8 cellular contexts compared by ENCODE assay signal in the genomic region with DNA sequence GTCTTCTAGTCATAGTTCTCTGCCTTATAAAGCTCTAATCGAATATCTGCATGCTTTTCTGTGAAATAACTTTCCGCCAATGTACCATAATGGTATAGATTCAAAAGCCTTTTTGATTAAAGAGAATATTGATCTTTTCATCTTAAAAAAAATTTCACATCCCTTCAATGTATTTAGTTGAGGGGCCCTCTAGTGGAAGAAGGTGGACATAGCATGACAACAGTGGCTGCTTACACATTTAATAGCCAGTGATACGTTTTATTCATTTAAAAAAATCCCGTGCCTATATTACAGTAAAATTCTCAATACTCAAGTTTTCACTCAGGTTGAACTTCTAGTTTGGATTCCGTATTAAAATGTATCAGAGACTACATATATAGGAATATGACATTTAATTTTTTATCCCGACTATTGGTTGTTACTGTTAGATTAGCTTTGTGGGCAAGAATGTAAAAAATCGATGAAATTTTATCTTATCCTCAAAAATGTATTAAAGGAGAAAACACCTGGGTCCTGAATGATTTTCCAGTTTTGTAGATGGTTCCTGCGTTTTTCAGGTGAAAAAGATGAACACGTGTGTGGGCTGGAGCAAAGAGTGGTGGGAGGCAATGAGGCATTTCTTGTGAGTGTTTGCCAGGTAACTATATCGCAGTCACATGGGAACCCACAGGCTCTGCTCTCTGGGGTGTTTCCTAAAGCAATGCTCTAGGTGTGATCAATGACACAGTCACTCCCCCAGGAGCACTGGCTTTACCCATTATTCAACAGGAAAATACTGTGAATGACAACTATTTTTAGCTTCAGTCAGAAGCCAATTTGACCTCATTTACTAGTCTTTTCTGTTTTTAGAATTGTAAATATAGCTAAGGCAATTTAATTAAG. TPM values are rescaled to one million over a fixed set of nuclear protein-coding genes. Genes with fewer than 3 reads are reported as not detected.
A peak's percentile ranks its signal among the peaks of the same experiment; 100 is the strongest.
DNase-seq lines count a peak whose midpoint lies in the region; ATAC-seq and TF ChIP-seq lines count a peak whose summit lies in the region.

No MANE protein-coding gene starts in this region.

- no peak overlapping the region for H3K4me3 Mint-ChIP-seq in activated CD4-positive, alpha-beta T cell treated with anti-CD3 and anti-CD28 coated beads, Interleukin-2, amount 10 ng/mL, durations not matched to agents 7 days and 5 days

- TF ChIP-seq RAD21 in Ishikawa (IDR thresholded peaks at IDR 0.05; ENCODE audit: low read depth), result peak; percentile 41; the same call in 1 of the 2 replicates

- no peaks in the 10 kb centered on the region for H4K20me1 ChIP-seq in hepatocyte (ENCODE audit: insufficient read depth, poor library complexity, severe bottlenecking)

- no peaks in the 10 kb centered on the region for H3K36me3 ChIP-seq in hepatocyte (replicated peaks; ENCODE audit: insufficient read depth, low read depth)

- ATAC-seq in GM21825 (IDR thresholded peaks at IDR 0.05; ENCODE audit: unreplicated experiment), result no peak

- TF ChIP-seq CTCF in GM20000 (IDR thresholded peaks at IDR 0.05; ENCODE audit: extremely low read depth, missing control alignments) (peak; percentile 55), hepatocyte (IDR thresholded peaks at IDR 0.05; ENCODE audit: poor library complexity) (peak; percentile 75)

- POLR2A ChIA-PET in activated CD4-positive, alpha-beta T cell treated with anti-CD3 and anti-CD28 coated beads, Interleukin-2, amount 10 ng/mL, durations not matched to agents 7 days and 5 days (lab: Charles Lee), result no interaction called here

- H3K9me3 ChIP-seq in hepatocyte (ENCODE audit: low read depth), result no peaks in the 10 kb centered on the region

- CTCF ChIA-PET in activated CD4-positive, alpha-beta T cell treated with anti-CD3 and anti-CD28 coated beads, Interleukin-2, amount 10 ng/mL, durations not matched to agents 7 days and 5 days (lab: Charles Lee), result interaction anchor here (1.2 kb wide), 1 partner anchor 55 kb away, joined by 3 read pairs; no protein-coding TSS in a partner anchor

- H3K79me2 ChIP-seq in hepatocyte, result no peaks in the 10 kb centered on the region

- no peaks in the 10 kb centered on the region for H3K9me2 ChIP-seq in hepatocyte (replicated peaks; ENCODE audit: insufficient read depth)

- no peak overlapping the region for H3K4me2 ChIP-seq in hepatocyte

- TF ChIP-seq EP300 in Ishikawa (IDR thresholded peaks at IDR 0.05; ENCODE audit: borderline replicate concordance), result no peak

- no peaks in the 10 kb centered on the region for H3K9me3 Mint-ChIP-seq in activated CD4-positive, alpha-beta T cell treated with anti-CD3 and anti-CD28 coated beads, Interleukin-2, amount 10 ng/mL, durations not matched to agents 7 days and 5 days

- H3K27ac ChIP-seq in hepatocyte, result no peak overlapping the region

- H3K27me3 ChIP-seq in hepatocyte, result peaks cover 6% of the 10 kb centered on the region

- no peak overlapping the region for H2AFZ ChIP-seq in hepatocyte

- H3K36me3 Mint-ChIP-seq in activated CD4-positive, alpha-beta T cell treated with anti-CD3 and anti-CD28 coated beads, Interleukin-2, amount 10 ng/mL, durations not matched to agents 7 days and 5 days (ENCODE audit: low read depth), result no peaks in the 10 kb centered on the region

- DNase-seq in DMS 273 (lab: John Stamatoyannopoulos, UW; ENCODE audit: unreplicated experiment), result peak; percentile 55
- DNase-seq in DMS 273 treated with DMSO at 0.1 percent for 48 hours (lab: John Stamatoyannopoulos, UW), result no peak
- peak; percentile 42 for DNase-seq in GM20000 (ENCODE audit: low spot score)
- peak; percentile 33 for DNase-seq in activated CD4-positive, alpha-beta T cell treated with anti-CD3 and anti-CD28 coated beads, Interleukin-2, amount 10 ng/mL, durations not matched to agents 7 days and 5 days
- DNase-seq in hepatocyte (ENCODE audit: low spot score), result peak; percentile 61
- peak; percentile 1 for DNase-seq in stimulated activated naive CD4-positive, alpha-beta T cell treated with Interleukin-2 at 50 U/mL for 16 hours (lab: John Stamatoyannopoulos, UW)

- H3K4me3 ChIP-seq in hepatocyte, result no peak overlapping the region

- no peak overlapping the region for H3K27ac Mint-ChIP-seq in activated CD4-positive, alpha-beta T cell treated with anti-CD3 and anti-CD28 coated beads, Interleukin-2, amount 10 ng/mL, durations not matched to agents 7 days and 5 days

- no peaks in the 10 kb centered on the region for H3K4me1 ChIP-seq in hepatocyte (ENCODE audit: insufficient read depth)

- H3K27me3 Mint-ChIP-seq in activated CD4-positive, alpha-beta T cell treated with anti-CD3 and anti-CD28 coated beads, Interleukin-2, amount 10 ng/mL, durations not matched to agents 7 days and 5 days, result peaks cover 2% of the 10 kb centered on the region

- no peaks in the 10 kb centered on the region for H3K4me1 Mint-ChIP-seq in activated CD4-positive, alpha-beta T cell treated with anti-CD3 and anti-CD28 coated beads, Interleukin-2, amount 10 ng/mL, durations not matched to agents 7 days and 5 days

- 39% methylated on average over 10 of the region's 10 CpGs for WGBS in hepatocyte (ENCODE audit: low lambda C conversion rate, missing lambda C conversion rate)

TF ChIP-seq in Ishikawa, 13 proteins besides CTCF, POLR2A, EP300 and RAD21:
- no peak for TF ChIP-seq TEAD4 (IDR thresholded peaks at IDR 0.05)
- no peak for TF ChIP-seq NFIC (IDR thresholded peaks at IDR 0.05)
- TF ChIP-seq CREB1 (IDR thresholded peaks at IDR 0.05; ENCODE audit: low read depth), result no peak
- no peak for TF ChIP-seq TCF12 (IDR thresholded peaks at IDR 0.05; ENCODE audit: low read depth)
- TF ChIP-seq, protein P1, sequence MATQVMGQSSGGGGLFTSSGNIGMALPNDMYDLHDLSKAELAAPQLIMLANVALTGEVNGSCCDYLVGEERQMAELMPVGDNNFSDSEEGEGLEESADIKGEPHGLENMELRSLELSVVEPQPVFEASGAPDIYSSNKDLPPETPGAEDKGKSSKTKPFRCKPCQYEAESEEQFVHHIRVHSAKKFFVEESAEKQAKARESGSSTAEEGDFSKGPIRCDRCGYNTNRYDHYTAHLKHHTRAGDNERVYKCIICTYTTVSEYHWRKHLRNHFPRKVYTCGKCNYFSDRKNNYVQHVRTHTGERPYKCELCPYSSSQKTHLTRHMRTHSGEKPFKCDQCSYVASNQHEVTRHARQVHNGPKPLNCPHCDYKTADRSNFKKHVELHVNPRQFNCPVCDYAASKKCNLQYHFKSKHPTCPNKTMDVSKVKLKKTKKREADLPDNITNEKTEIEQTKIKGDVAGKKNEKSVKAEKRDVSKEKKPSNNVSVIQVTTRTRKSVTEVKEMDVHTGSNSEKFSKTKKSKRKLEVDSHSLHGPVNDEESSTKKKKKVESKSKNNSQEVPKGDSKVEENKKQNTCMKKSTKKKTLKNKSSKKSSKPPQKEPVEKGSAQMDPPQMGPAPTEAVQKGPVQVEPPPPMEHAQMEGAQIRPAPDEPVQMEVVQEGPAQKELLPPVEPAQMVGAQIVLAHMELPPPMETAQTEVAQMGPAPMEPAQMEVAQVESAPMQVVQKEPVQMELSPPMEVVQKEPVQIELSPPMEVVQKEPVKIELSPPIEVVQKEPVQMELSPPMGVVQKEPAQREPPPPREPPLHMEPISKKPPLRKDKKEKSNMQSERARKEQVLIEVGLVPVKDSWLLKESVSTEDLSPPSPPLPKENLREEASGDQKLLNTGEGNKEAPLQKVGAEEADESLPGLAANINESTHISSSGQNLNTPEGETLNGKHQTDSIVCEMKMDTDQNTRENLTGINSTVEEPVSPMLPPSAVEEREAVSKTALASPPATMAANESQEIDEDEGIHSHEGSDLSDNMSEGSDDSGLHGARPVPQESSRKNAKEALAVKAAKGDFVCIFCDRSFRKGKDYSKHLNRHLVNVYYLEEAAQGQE (IDR thresholded peaks at IDR 0.05; ENCODE audit: low read depth), result no peak
- TF ChIP-seq EGR1 (IDR thresholded peaks at IDR 0.05), result no peak
- TF ChIP-seq MAX (IDR thresholded peaks at IDR 0.05), result no peak
- no peak for TF ChIP-seq FOXM1 (IDR thresholded peaks at IDR 0.05; ENCODE audit: borderline replicate concordance, low read depth)
- TF ChIP-seq, protein P2, sequence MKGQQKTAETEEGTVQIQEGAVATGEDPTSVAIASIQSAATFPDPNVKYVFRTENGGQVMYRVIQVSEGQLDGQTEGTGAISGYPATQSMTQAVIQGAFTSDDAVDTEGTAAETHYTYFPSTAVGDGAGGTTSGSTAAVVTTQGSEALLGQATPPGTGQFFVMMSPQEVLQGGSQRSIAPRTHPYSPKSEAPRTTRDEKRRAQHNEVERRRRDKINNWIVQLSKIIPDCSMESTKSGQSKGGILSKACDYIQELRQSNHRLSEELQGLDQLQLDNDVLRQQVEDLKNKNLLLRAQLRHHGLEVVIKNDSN (IDR thresholded peaks at IDR 0.05), result no peak
- TF ChIP-seq YY1 (IDR thresholded peaks at IDR 0.05; ENCODE audit: low read depth), result no peak
- no peak for TF ChIP-seq TAF1 (IDR thresholded peaks at IDR 0.05; ENCODE audit: low read depth)
- TF ChIP-seq ZBTB7A (IDR thresholded peaks at IDR 0.05; ENCODE audit: low read depth), result no peak
- no peak for TF ChIP-seq CEBPB (IDR thresholded peaks at IDR 0.05)

RNA-seq across cellular contexts. Expression of gene PNLIP, which starts 24.1 kb away (rescaled TPM):
- total RNA-seq in activated CD4-positive, alpha-beta T cell treated with anti-CD3 and anti-CD28 coated beads, Interleukin-2, amount 10 ng/mL, durations not matched to agents 7 days and 5 days, result not detected
- 0.13 TPM in 1 of 2 replicates, not detected in the other for total RNA-seq in hepatocyte
- polyA plus RNA-seq in hepatocyte, result not detected in 2 replicates
